ENCODE assay signal across 17 cellular contexts in genomic region chr21:14630556-14631069, GRCh38.
A peak's percentile ranks its signal among the peaks of the same experiment; 100 is the strongest.
DNase-seq lines count a peak whose midpoint lies in the region; ATAC-seq and TF ChIP-seq lines count a peak whose summit lies in the region.
"Had no signal": no experiment of that assay in that cellular context is flagged by ENCODE, and none has a peak within 500 bp of the region (broad histone marks: within the 10 kb centered on the region; RNA-seq: fewer than 3 reads in every experiment).

No MANE protein-coding gene starts in this region.

- no peaks in the 10 kb centered on the region for H3K4me1 ChIP-seq in upper lobe of right lung
- H3K4me1 ChIP-seq: gastrocnemius medialis, tibial nerve had no signal

- no peaks in the 10 kb centered on the region for H3K36me3 Mint-ChIP-seq in activated naive CD4-positive, alpha-beta T cell treated with anti-CD3 and anti-CD28 coated beads, Interleukin-2, amount 50 U/mL, for 24 hours
- peaks cover 8% of the 10 kb centered on the region for H3K36me3 Mint-ChIP-seq in activated CD4-positive, alpha-beta memory T cell treated with anti-CD3 and anti-CD28 coated beads, Interleukin-2, amount 10 ng/mL, durations not matched to agents 7 days and 5 days (ENCODE audit: low read depth)

- H3K4me3 ChIP-seq in WERI-Rb-1 (ENCODE audit: low read depth, low read length): no peak overlapping the region
- H3K4me3 ChIP-seq in upper lobe of right lung: no peak overlapping the region
- H3K4me3 ChIP-seq: gastrocnemius medialis, GM23338, tibial nerve had no signal

- peaks cover 5% of the 10 kb centered on the region for H3K9me3 Mint-ChIP-seq in activated naive CD4-positive, alpha-beta T cell treated with anti-CD3 and anti-CD28 coated beads, Interleukin-2, amount 50 U/mL, for 24 hours
- peaks cover 1% of the 10 kb centered on the region for H3K9me3 Mint-ChIP-seq in activated CD4-positive, alpha-beta memory T cell treated with anti-CD3 and anti-CD28 coated beads, Interleukin-2, amount 10 ng/mL, durations not matched to agents 7 days and 5 days

- H3K27ac ChIP-seq in WERI-Rb-1 (no peak overlapping the region), upper lobe of right lung (no peak overlapping the region)
- H3K27ac ChIP-seq: gastrocnemius medialis, HL-60, tibial nerve had no signal

- no peaks in the 10 kb centered on the region for H3K27me3 ChIP-seq in WERI-Rb-1 (ENCODE audit: insufficient read depth, low read depth, severe bottlenecking)
- no peaks in the 10 kb centered on the region for H3K27me3 ChIP-seq in upper lobe of right lung
- H3K27me3 ChIP-seq: gastrocnemius medialis, tibial nerve had no signal

- H3K9me3 ChIP-seq in WERI-Rb-1 (ENCODE audit: severe bottlenecking) (peaks cover 3% of the 10 kb centered on the region), upper lobe of right lung (no peaks in the 10 kb centered on the region)
- H3K9me3 ChIP-seq: gastrocnemius medialis had no signal

- TF ChIP-seq CTCF in WERI-Rb-1 (IDR thresholded peaks at IDR 0.05; ENCODE audit: low read depth, low read length) (no peak), upper lobe of right lung (IDR thresholded peaks at IDR 0.05) (no peak)

- peak overlapping the region; percentile 64 for H3K4me3 Mint-ChIP-seq in activated naive CD4-positive, alpha-beta T cell treated with anti-CD3 and anti-CD28 coated beads, Interleukin-2, amount 50 U/mL, for 24 hours
- peak overlapping the region; percentile 11 for H3K4me3 Mint-ChIP-seq in activated CD4-positive, alpha-beta memory T cell treated with anti-CD3 and anti-CD28 coated beads, Interleukin-2, amount 10 ng/mL, durations not matched to agents 7 days and 5 days
- H3K4me3 Mint-ChIP-seq: GM23338 had no signal

- no peak for DNase-seq in activated naive CD4-positive, alpha-beta T cell treated with Interleukin-2 at 50 U/mL for 16 hours
- no peak for DNase-seq in activated CD4-positive, alpha-beta memory T cell treated with anti-CD3 and anti-CD28 coated beads, Interleukin-2, amount 10 ng/mL, durations not matched to agents 7 days and 5 days
- DNase-seq in WERI-Rb-1: no peak
- no peak for DNase-seq in NCI-H524 treated with DMSO at 0.1 percent for 48 hours (lab: John Stamatoyannopoulos, UW)
- DNase-seq in upper lobe of right lung: no peak
- DNase-seq in NCI-H226: no peak
- DNase-seq: AML-193; gastrocnemius medialis; NCI-H1092; NK-92 treated with Interleukin-12 subunit alpha and Interleukin-12 subunit beta, amount 100 ng/mL, for 24 hours had no signal

- H3K36me3 ChIP-seq in WERI-Rb-1 (no peaks in the 10 kb centered on the region), upper lobe of right lung (no peaks in the 10 kb centered on the region)
- H3K36me3 ChIP-seq: gastrocnemius medialis, tibial nerve had no signal

- CTCF ChIA-PET in activated CD4-positive, alpha-beta memory T cell treated with anti-CD3 and anti-CD28 coated beads, Interleukin-2, amount 10 ng/mL, durations not matched to agents 7 days and 5 days (lab: Charles Lee): no interaction called here

- H3K27ac Mint-ChIP-seq in activated naive CD4-positive, alpha-beta T cell treated with anti-CD3 and anti-CD28 coated beads, Interleukin-2, amount 50 U/mL, for 24 hours: peak overlapping the region; percentile 98
- H3K27ac Mint-ChIP-seq in activated CD4-positive, alpha-beta memory T cell treated with anti-CD3 and anti-CD28 coated beads, Interleukin-2, amount 10 ng/mL, durations not matched to agents 7 days and 5 days: peak overlapping the region; percentile 47
- H3K27ac Mint-ChIP-seq: GM23338, progenitor cell of endocrine pancreas had no signal

- POLR2A ChIA-PET in activated CD4-positive, alpha-beta memory T cell treated with anti-CD3 and anti-CD28 coated beads, Interleukin-2, amount 10 ng/mL, durations not matched to agents 7 days and 5 days (lab: Charles Lee): interaction anchor here (0.8 to 1.9 kb wide), 5 partner anchors 44 to 247 kb away, joined by 3 to 6 read pairs (median 4); partner anchors contain the start of gene HSPA13

- intact Hi-C loops in upper lobe of right lung (cut with DNase I): no loop called here

- H3K4me1 Mint-ChIP-seq in activated naive CD4-positive, alpha-beta T cell treated with anti-CD3 and anti-CD28 coated beads, Interleukin-2, amount 50 U/mL, for 24 hours: peaks cover 27% of the 10 kb centered on the region
- peaks cover 25% of the 10 kb centered on the region for H3K4me1 Mint-ChIP-seq in activated CD4-positive, alpha-beta memory T cell treated with anti-CD3 and anti-CD28 coated beads, Interleukin-2, amount 10 ng/mL, durations not matched to agents 7 days and 5 days

- ATAC-seq in HG02870 (IDR thresholded peaks at IDR 0.05; ENCODE audit: unreplicated experiment): peak; percentile 73
- no peak for ATAC-seq in upper lobe of right lung
- ATAC-seq: gastrocnemius medialis, GM23338, left lobe of liver had no signal

- H3K27me3 Mint-ChIP-seq in activated naive CD4-positive, alpha-beta T cell treated with anti-CD3 and anti-CD28 coated beads, Interleukin-2, amount 50 U/mL, for 24 hours: no peaks in the 10 kb centered on the region
- H3K27me3 Mint-ChIP-seq in activated CD4-positive, alpha-beta memory T cell treated with anti-CD3 and anti-CD28 coated beads, Interleukin-2, amount 10 ng/mL, durations not matched to agents 7 days and 5 days: no peaks in the 10 kb centered on the region
- H3K27me3 Mint-ChIP-seq: progenitor cell of endocrine pancreas had no signal
